In the genomic region with DNA sequence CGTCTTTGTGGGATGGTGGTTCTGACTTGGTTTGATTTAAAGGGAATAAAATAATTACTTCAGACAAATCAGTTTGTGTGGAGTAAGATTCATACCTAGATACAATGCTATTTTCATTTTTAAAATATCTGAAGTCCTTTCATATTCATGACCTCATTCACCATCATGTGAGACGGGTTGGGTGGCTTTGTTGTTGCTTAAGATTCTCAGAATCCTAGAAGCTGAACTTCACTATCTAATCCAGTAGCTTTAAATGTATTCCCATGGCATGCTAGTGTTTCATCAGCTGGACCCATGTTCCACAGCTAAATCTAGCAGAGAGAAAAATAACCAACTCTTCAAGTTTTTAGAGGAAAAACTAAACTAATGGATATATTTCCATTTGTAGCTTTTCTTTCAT, we compare ENCODE assay signal across 19 cellular contexts.
"Had no signal": no experiment of that assay in that cellular context is flagged by ENCODE, and none has a peak within 500 bp of the region (broad histone marks: within the 10 kb centered on the region; RNA-seq: fewer than 3 reads in every experiment).

No MANE protein-coding gene starts in this region.

- H3K36me3 ChIP-seq: ovary, thyroid gland had no signal

- H3K4me3 Mint-ChIP-seq: activated CD8-positive, alpha-beta T cell treated with anti-CD3 and anti-CD28 coated beads, Interleukin-2, amount 10 ng/mL, durations not matched to agents 7 days and 5 days; stimulated activated naive B cell treated with anti-CD40 and anti-IgM and Interleukin-4, amounts not matched to agents 10 μg/mL and 1 μg/mL and 100 μg/mL, for 72 hours had no signal

- H3K9me3 ChIP-seq: adrenal gland, esophagus squamous epithelium, heart right ventricle, ovary, sigmoid colon, thyroid gland, vagina had no signal

- H3K27ac Mint-ChIP-seq: activated CD8-positive, alpha-beta T cell treated with anti-CD3 and anti-CD28 coated beads, Interleukin-2, amount 10 ng/mL, durations not matched to agents 7 days and 5 days; activated T-helper 2 cell treated with anti-CD3 and anti-CD28 coated beads, Interferon-gamma antibody, Interleukin-2, Interleukin-4, amounts not matched to agents 10 μg/mL and 5 μg/mL and 100 μg/mL, durations not matched to agents 14 hours and 24 hours and 36 hours; stimulated activated naive B cell treated with anti-CD40 and anti-IgM and Interleukin-4, amounts not matched to agents 10 μg/mL and 1 μg/mL and 100 μg/mL, for 72 hours had no signal

- ATAC-seq: activated CD8-positive, alpha-beta T cell treated with anti-CD3 and anti-CD28 coated beads, Interleukin-2, amount 10 ng/mL, durations not matched to agents 7 days and 5 days; heart right ventricle; stimulated activated naive B cell treated with anti-CD40 and anti-IgM and Interleukin-4, amounts not matched to agents 10 μg/mL and 1 μg/mL and 100 μg/mL, for 72 hours had no signal

- H3K27me3 ChIP-seq: adrenal gland, esophagus squamous epithelium, heart right ventricle, ovary, sigmoid colon, thyroid gland, vagina had no signal

- H3K4me3 ChIP-seq: adrenal gland, esophagus squamous epithelium, heart right ventricle, lung, ovary, sigmoid colon, thyroid gland, vagina had no signal

- DNase-seq: activated CD4-positive, alpha-beta T cell treated with anti-CD3 and anti-CD28 coated beads for 48 hours; activated CD8-positive, alpha-beta memory T cell treated with anti-CD3 and anti-CD28 coated beads, Interleukin-2, amount 50 U/mL, for 48 hours; activated CD8-positive, alpha-beta T cell treated with anti-CD3 and anti-CD28 coated beads, Interleukin-2, amount 10 ng/mL, durations not matched to agents 7 days and 5 days; activated naive CD4-positive, alpha-beta T cell treated with anti-CD3 and anti-CD28 coated beads, Interleukin-2, amount 50 U/mL, for 16 hours; adrenal gland; esophagus squamous epithelium; heart right ventricle; islet precursor cell; midbrain; naive B cell; ovary; sigmoid colon; stimulated activated naive B cell treated with anti-CD40 and anti-IgM and Interleukin-4, amounts not matched to agents 10 μg/mL and 1 μg/mL and 100 μg/mL, for 72 hours; thyroid gland had no signal

- H3K9me3 Mint-ChIP-seq: activated T-helper 2 cell treated with anti-CD3 and anti-CD28 coated beads, Interferon-gamma antibody, Interleukin-2, Interleukin-4, amounts not matched to agents 10 μg/mL and 5 μg/mL and 100 μg/mL, durations not matched to agents 14 hours and 24 hours and 36 hours; naive B cell; stimulated activated naive B cell treated with anti-CD40 and anti-IgM and Interleukin-4, amounts not matched to agents 10 μg/mL and 1 μg/mL and 100 μg/mL, for 72 hours had no signal

- FAIRE-seq: colon, frontal cortex had no signal

- H3K27ac ChIP-seq: adrenal gland, ovary, sigmoid colon, thyroid gland, vagina had no signal

- H3K27me3 Mint-ChIP-seq: naive B cell; stimulated activated naive B cell treated with anti-CD40 and anti-IgM and Interleukin-4, amounts not matched to agents 10 μg/mL and 1 μg/mL and 100 μg/mL, for 72 hours had no signal
